18 cellular contexts compared by ENCODE assay signal in the genomic region with DNA sequence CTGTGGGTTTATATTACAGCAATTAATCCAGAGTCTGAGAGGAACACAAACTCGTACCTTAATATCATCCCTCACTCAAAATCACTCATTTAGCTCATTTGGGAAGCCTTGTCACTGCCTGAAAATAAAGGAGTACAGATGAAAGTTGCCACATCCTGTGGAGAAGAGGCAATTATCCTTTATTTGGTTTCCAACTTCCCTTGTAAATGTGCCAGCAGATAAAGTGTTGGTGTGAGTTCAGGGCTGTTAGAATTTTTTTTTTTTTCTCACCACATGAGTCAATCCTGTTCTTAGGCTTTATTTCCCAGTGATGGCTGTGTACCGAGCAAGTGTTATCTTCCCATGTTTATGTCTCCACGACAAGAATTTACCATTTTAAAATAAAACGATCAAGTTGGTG.
A peak's percentile ranks its signal among the peaks of the same experiment; 100 is the strongest.
DNase-seq lines count a peak whose midpoint lies in the region; ATAC-seq and TF ChIP-seq lines count a peak whose summit lies in the region.
"Had no signal": no experiment of that assay in that cellular context is flagged by ENCODE, and none has a peak within 500 bp of the region (broad histone marks: within the 10 kb centered on the region; RNA-seq: fewer than 3 reads in every experiment).

No MANE protein-coding gene starts in this region.

- no peak overlapping the region for H3K27ac ChIP-seq in GM23248
- H3K27ac ChIP-seq in OCI-LY3 (ENCODE audit: low read length), result no peak overlapping the region
- no peak overlapping the region for H3K27ac ChIP-seq in mesendoderm (ENCODE audit: low read depth, low read length)
- H3K27ac ChIP-seq: tibial artery had no signal

- no peak overlapping the region for H3K56ac ChIP-seq in mesendoderm (ENCODE audit: low read length)

- intact Hi-C loops in MCF 10A (cut with micrococcal nuclease), result no loop called here

- no peaks in the 10 kb centered on the region for H3K36me3 Mint-ChIP-seq in MCF 10A (ENCODE audit: insufficient read depth, unreplicated experiment)
- H3K36me3 Mint-ChIP-seq: brain had no signal

- no peak overlapping the region for H4K8ac ChIP-seq in mesendoderm (ENCODE audit: low read depth, low read length)

- H3K4me2 ChIP-seq in GM23248 (ENCODE audit: unreplicated experiment) (no peak overlapping the region), OCI-LY3 (ENCODE audit: low read length) (no peak overlapping the region), mesendoderm (ENCODE audit: low read length) (no peak overlapping the region)

- CTCF ChIA-PET in MCF 10A (lab: Yijun Ruan, JAX), result interaction anchor here (0.7 kb wide), 1 partner anchor 13 kb away, joined by 4 read pairs; no protein-coding TSS in a partner anchor

- H3K79me2 ChIP-seq in GM23248 (ENCODE audit: insufficient read depth), result no peaks in the 10 kb centered on the region
- no peaks in the 10 kb centered on the region for H3K79me2 ChIP-seq in OCI-LY3 (ENCODE audit: low read length)
- no peaks in the 10 kb centered on the region for H3K79me2 ChIP-seq in mesendoderm (ENCODE audit: control insufficient read depth, insufficient read depth, low read length)

- H3K9me3 Mint-ChIP-seq in MCF 10A (ENCODE audit: unreplicated experiment), result no peaks in the 10 kb centered on the region

- H3K4me1 ChIP-seq in GM23248 (ENCODE audit: insufficient read depth) (no peaks in the 10 kb centered on the region), OCI-LY3 (ENCODE audit: low read length) (no peaks in the 10 kb centered on the region), mesendoderm (ENCODE audit: control insufficient read depth, low read depth, low read length) (no peaks in the 10 kb centered on the region)
- H3K4me1 ChIP-seq: tibial artery had no signal

- H3F3A ChIP-seq in GM23248 (ENCODE audit: insufficient read depth), result no peaks in the 10 kb centered on the region

- H2BK120ac ChIP-seq in mesendoderm (ENCODE audit: low read depth, low read length), result no peak overlapping the region

- no peaks in the 10 kb centered on the region for H3K27me3 Mint-ChIP-seq in MCF 10A (ENCODE audit: insufficient read depth, unreplicated experiment)

- WGBS in GM23248 (ENCODE audit: low coverage in 1 of 2, low lambda C conversion rate in 2 of 2, missing lambda C conversion rate in 2 of 2), 2 experiments, result 12 to 15% methylated on average over 4 of the region's 4 CpGs
- no CpG with 5 or more reads among the region's 4 CpGs for WGBS in mesendoderm (ENCODE audit: extremely low coverage, insufficient coverage, low lambda C conversion rate)

- H3K18ac ChIP-seq in mesendoderm (ENCODE audit: low read length), result no peak overlapping the region

- TF ChIP-seq CTCF in OCI-LY3 (IDR thresholded peaks at IDR 0.05; ENCODE audit: low read depth, low read length) (no peak), MCF 10A (IDR thresholded peaks at IDR 0.05; ENCODE audit: unreplicated experiment) (no peak)

- H3K9ac ChIP-seq in GM23248 (no peak overlapping the region), OCI-LY3 (ENCODE audit: low read length) (no peak overlapping the region), mesendoderm (ENCODE audit: low read length) (no peak overlapping the region)

- ATAC-seq in GM21447 (IDR thresholded peaks at IDR 0.05; ENCODE audit: unreplicated experiment) (no peak), GM18858 (IDR thresholded peaks at IDR 0.05; ENCODE audit: unreplicated experiment) (no peak)

- POLR2A ChIA-PET in MCF 10A (lab: Yijun Ruan, JAX), result no interaction called here

- no TSS peak for BruUV-seq in MCF 10A (replicated peaks; lab: Mats Ljungman, UMichigan)

- H2AK5ac ChIP-seq in mesendoderm (ENCODE audit: low read length), result no peak overlapping the region

- no peak overlapping the region for H3K4ac ChIP-seq in mesendoderm (ENCODE audit: low read depth, low read length)

- H3K4me3 ChIP-seq in GM23248 (no peak overlapping the region), OCI-LY3 (ENCODE audit: low read length) (no peak overlapping the region), mesendoderm (ENCODE audit: low read length) (no peak overlapping the region)
- H3K4me3 ChIP-seq: tibial artery had no signal

- H2AFZ ChIP-seq in GM23248 (peak overlapping the region; percentile 52), OCI-LY3 (ENCODE audit: low read depth, low read length) (0 out of 2 replicates have a peak overlapping the region, but pooled peaks have one; percentile 1)

- no peaks in the 10 kb centered on the region for H3K9me3 ChIP-seq in GM23248 (ENCODE audit: low read depth)
- H3K9me3 ChIP-seq in OCI-LY3 (ENCODE audit: insufficient read depth, low read length), result no peaks in the 10 kb centered on the region
- H3K9me3 ChIP-seq: tibial artery had no signal

- peak; percentile 18 for DNase-seq in GM23248
- DNase-seq in NCI-H1092 treated with DMSO at 0.1 percent for 48 hours (lab: John Stamatoyannopoulos, UW), result peak; percentile 22
- DNase-seq in mesendoderm, result peak; percentile 67
- DNase-seq in MCF 10A (ENCODE audit: unreplicated experiment), result no peak
- DNase-seq: activated CD4-positive, alpha-beta T cell treated with anti-CD3 and anti-CD28 coated beads for 48 hours; activated naive CD4-positive, alpha-beta T cell treated with anti-CD3 and anti-CD28 coated beads, Interleukin-2, amount 50 U/mL, for 16 hours; dermis blood vessel endothelial cell; DMS 273 treated with DMSO at 0.1 percent for 48 hours; head of caudate nucleus; Karpas-422; midbrain; RPMI8226; stimulated activated CD4-positive, alpha-beta T cell treated with anti-CD3 and anti-CD28 coated beads, Interleukin-4, amount 100 ng/mL, for 4 hours; tibial artery had no signal

- no peak overlapping the region for H3K23ac ChIP-seq in mesendoderm (ENCODE audit: low read length)

- no peak overlapping the region for H3K4me3 Mint-ChIP-seq in MCF 10A (ENCODE audit: unreplicated experiment)
- H3K4me3 Mint-ChIP-seq: brain had no signal

- no peak overlapping the region for H2BK5ac ChIP-seq in mesendoderm (ENCODE audit: low read length)

- no peaks in the 10 kb centered on the region for H3K79me1 ChIP-seq in mesendoderm (ENCODE audit: low read length)

- H3K36me3 ChIP-seq in GM23248 (ENCODE audit: low read depth), result no peaks in the 10 kb centered on the region
- no peaks in the 10 kb centered on the region for H3K36me3 ChIP-seq in OCI-LY3 (replicated peaks; ENCODE audit: low read depth, low read length)
- H3K36me3 ChIP-seq in mesendoderm (ENCODE audit: control insufficient read depth, insufficient read depth, low read length), result no peaks in the 10 kb centered on the region
- H3K36me3 ChIP-seq: tibial artery had no signal

- H4K20me1 ChIP-seq in GM23248 (ENCODE audit: insufficient read depth), result no peaks in the 10 kb centered on the region
- no peaks in the 10 kb centered on the region for H4K20me1 ChIP-seq in OCI-LY3 (ENCODE audit: insufficient read depth, low read length)

- no peak overlapping the region for H3K27ac Mint-ChIP-seq in MCF 10A (ENCODE audit: low read depth, unreplicated experiment)

- H3K4me1 Mint-ChIP-seq in MCF 10A (ENCODE audit: insufficient read depth, unreplicated experiment), result no peaks in the 10 kb centered on the region
- H3K4me1 Mint-ChIP-seq: brain had no signal

- H2BK15ac ChIP-seq in mesendoderm (replicated peaks; ENCODE audit: low read depth), result no peak overlapping the region

- in situ Hi-C loops in GM23248 (cut with MboI), result no loop called here

- H3K9me2 ChIP-seq in GM23248 (ENCODE audit: insufficient read depth), result no peaks in the 10 kb centered on the region

- no peaks in the 10 kb centered on the region for H3K27me3 ChIP-seq in GM23248 (replicated peaks; ENCODE audit: insufficient read depth)
- H3K27me3 ChIP-seq in OCI-LY3 (ENCODE audit: low read depth, low read length), result no peaks in the 10 kb centered on the region
- no peaks in the 10 kb centered on the region for H3K27me3 ChIP-seq in mesendoderm (ENCODE audit: insufficient read depth, low read length, poor library complexity)
- H3K27me3 ChIP-seq: tibial artery had no signal

- H4K5ac ChIP-seq in mesendoderm (ENCODE audit: low read length), result no peak overlapping the region
